14 cellular contexts compared by ENCODE assay signal in genomic region chr4:29805245-29805644, GRCh38.
DNase-seq lines count a peak whose midpoint lies in the region; ATAC-seq and TF ChIP-seq lines count a peak whose summit lies in the region.
"Had no signal": no experiment of that assay in that cellular context is flagged by ENCODE, and none has a peak within 500 bp of the region (broad histone marks: within the 10 kb centered on the region; RNA-seq: fewer than 3 reads in every experiment).

No MANE protein-coding gene starts in this region.

- no peaks in the 10 kb centered on the region for H3K79me2 ChIP-seq in SK-N-SH (ENCODE audit: insufficient read depth)

- no peak overlapping the region for H3K27ac Mint-ChIP-seq in chondrocyte (ENCODE audit: unreplicated experiment)
- no peak overlapping the region for H3K27ac Mint-ChIP-seq in type B pancreatic cell
- H3K27ac Mint-ChIP-seq: memory B cell had no signal

- no peaks in the 10 kb centered on the region for H3F3A ChIP-seq in SK-N-SH (replicated peaks; ENCODE audit: insufficient read depth)

- peak; percentile 29 for TF ChIP-seq CTCF in SK-N-SH (IDR thresholded peaks at IDR 0.05)
- TF ChIP-seq CTCF in chondrocyte (IDR thresholded peaks at IDR 0.05) = peak; percentile 74
- TF ChIP-seq CTCF in type B pancreatic cell (conservative IDR thresholded peaks at IDR 0.05) = peak; percentile 38

- TF ChIP-seq RAD21 in SK-N-SH (IDR thresholded peaks at IDR 0.05; ENCODE audit: low read length) = no peak

- H3K4me1 ChIP-seq in SK-N-SH (ENCODE audit: control insufficient read depth in 1 of 2, insufficient read depth in 2 of 2, low read depth in 1 of 2, low read length in 1 of 2) = no peaks in the 10 kb centered on the region; a peak in 1 of 4 replicates
- H3K4me1 ChIP-seq: heart right ventricle, prostate gland, suprapubic skin had no signal

- H3K36me3 Mint-ChIP-seq in chondrocyte (ENCODE audit: low read depth) = peaks cover 2% of the 10 kb centered on the region
- H3K36me3 Mint-ChIP-seq in type B pancreatic cell = no peaks in the 10 kb centered on the region
- H3K36me3 Mint-ChIP-seq: memory B cell had no signal

- ATAC-seq in SK-N-SH treated with all-trans-retinoic acid at 6 μM for 48 hours (no peak), GM19023 (IDR thresholded peaks at IDR 0.05; ENCODE audit: unreplicated experiment) (no peak), HG03108 (IDR thresholded peaks at IDR 0.05; ENCODE audit: unreplicated experiment) (no peak), GM21825 (IDR thresholded peaks at IDR 0.05; ENCODE audit: unreplicated experiment) (no peak)
- ATAC-seq: heart right ventricle had no signal

- no peak for TF ChIP-seq EP300 in SK-N-SH (IDR thresholded peaks at IDR 0.05; ENCODE audit: borderline replicate concordance in 1 of 2, low read depth in 1 of 2, low read length in 1 of 2)

- H3K9me3 Mint-ChIP-seq in chondrocyte (ENCODE audit: low read depth) (peaks cover 4% of the 10 kb centered on the region), type B pancreatic cell (peaks cover 6% of the 10 kb centered on the region)

- H3K27me3 Mint-ChIP-seq in chondrocyte (ENCODE audit: low read depth) (no peaks in the 10 kb centered on the region), type B pancreatic cell (no peaks in the 10 kb centered on the region)
- H3K27me3 Mint-ChIP-seq: memory B cell had no signal

- no peaks in the 10 kb centered on the region for H4K20me1 ChIP-seq in SK-N-SH (ENCODE audit: insufficient read depth)

- 31% methylated on average over 2 of the region's 2 CpGs for WGBS in SK-N-SH (ENCODE audit: low lambda C conversion rate)

- H3K4me1 Mint-ChIP-seq in chondrocyte (ENCODE audit: low read depth) = peaks cover 8% of the 10 kb centered on the region
- no peaks in the 10 kb centered on the region for H3K4me1 Mint-ChIP-seq in type B pancreatic cell (ENCODE audit: unreplicated experiment)
- H3K4me1 Mint-ChIP-seq: memory B cell had no signal

- no peak for DNase-seq in SK-N-SH
- peak; percentile 3 for DNase-seq in NCI-H226
- DNase-seq in chondrocyte (ENCODE audit: low spot score) = no peak
- DNase-seq in type B pancreatic cell (ENCODE audit: extremely low spot score, unreplicated experiment) = no peak
- DNase-seq: activated CD8-positive, alpha-beta memory T cell treated with anti-CD3 and anti-CD28 coated beads, Interleukin-2, amount 50 U/mL, for 4 hours; effector CD8-positive, alpha-beta T cell; heart right ventricle had no signal

- no peaks in the 10 kb centered on the region for H3K27me3 ChIP-seq in SK-N-SH (ENCODE audit: insufficient read depth)
- H3K27me3 ChIP-seq: heart right ventricle, suprapubic skin had no signal

- POLR2A ChIA-PET in SK-N-SH (lab: Yijun Ruan, JAX) = no interaction called here

- H3K4me2 ChIP-seq in SK-N-SH = no peak overlapping the region

- no peak overlapping the region for H3K4me3 Mint-ChIP-seq in chondrocyte (ENCODE audit: unreplicated experiment)
- H3K4me3 Mint-ChIP-seq in type B pancreatic cell = no peak overlapping the region
- H3K4me3 Mint-ChIP-seq: memory B cell had no signal

- H2AFZ ChIP-seq in SK-N-SH (ENCODE audit: low read depth) = no peak overlapping the region

- no peaks in the 10 kb centered on the region for H3K36me3 ChIP-seq in SK-N-SH (replicated peaks in 1 of 2; ENCODE audit: control insufficient read depth in 1 of 2, insufficient read depth in 2 of 2, low read length in 1 of 2)
- H3K36me3 ChIP-seq: heart right ventricle, prostate gland, suprapubic skin had no signal

- no peak overlapping the region for H3K27ac ChIP-seq in SK-N-SH (ENCODE audit: low read depth in 2 of 2, low read length in 1 of 2)
- H3K27ac ChIP-seq: heart right ventricle, prostate gland, suprapubic skin had no signal

- H3K9ac ChIP-seq in SK-N-SH = no peak overlapping the region

- H3K9me3 ChIP-seq in SK-N-SH = no peaks in the 10 kb centered on the region
- H3K9me3 ChIP-seq: prostate gland, suprapubic skin had no signal

- CTCF ChIA-PET in SK-N-SH (lab: Yijun Ruan, JAX) = no interaction called here

- H3K4me3 ChIP-seq in SK-N-SH (ENCODE audit: low read depth in 2 of 2, low read length in 1 of 2) = no peak overlapping the region
- H3K4me3 ChIP-seq: heart right ventricle, prostate gland, suprapubic skin had no signal

- H3K9me2 ChIP-seq in SK-N-SH = no peaks in the 10 kb centered on the region

TF ChIP-seq in SK-N-SH, 30 proteins besides CTCF, POLR2A, EP300 and RAD21 (continues in another document):
- TF ChIP-seq FOSL2 (IDR thresholded peaks at IDR 0.05; ENCODE audit: borderline replicate concordance, low read depth) (no peak), FOXJ3 (CRISPR knock-in tag; IDR thresholded peaks at IDR 0.05) (no peak), POLR2AphosphoS5 (IDR thresholded peaks at IDR 0.05; ENCODE audit: low read depth, low read length) (no peak), NFIC (IDR thresholded peaks at IDR 0.05; ENCODE audit: borderline replicate concordance) (no peak), GATA2 (CRISPR knock-in tag; IDR thresholded peaks at IDR 0.05) (no peak), ELF1 (IDR thresholded peaks at IDR 0.05) (no peak), PBX3 (IDR thresholded peaks at IDR 0.05) (no peak), TCF12 (IDR thresholded peaks at IDR 0.05) (no peak), FOXM1 (IDR thresholded peaks at IDR 0.05; ENCODE audit: low read depth) (no peak), YY1 (IDR thresholded peaks at IDR 0.05; ENCODE audit: low read depth) (no peak), MEF2A (IDR thresholded peaks at IDR 0.05; ENCODE audit: borderline replicate concordance, low read depth) (no peak), JUND (IDR thresholded peaks at IDR 0.05) (no peak), ZBTB33 (IDR thresholded peaks at IDR 0.05; ENCODE audit: borderline replicate concordance, low read depth) (no peak)

TF ChIP-seq in SK-N-SH treated with all-trans-retinoic acid at 6 μM for 48 hours, 23 proteins besides CTCF, POLR2A, EP300 and RAD21:
- no peak for TF ChIP-seq ZC3H10 (CRISPR knock-in tag; IDR thresholded peaks at IDR 0.05)
- TF ChIP-seq ZFP3 (CRISPR knock-in tag; IDR thresholded peaks at IDR 0.05) = no peak
